8 cellular contexts compared by ENCODE assay signal in the genomic region with DNA sequence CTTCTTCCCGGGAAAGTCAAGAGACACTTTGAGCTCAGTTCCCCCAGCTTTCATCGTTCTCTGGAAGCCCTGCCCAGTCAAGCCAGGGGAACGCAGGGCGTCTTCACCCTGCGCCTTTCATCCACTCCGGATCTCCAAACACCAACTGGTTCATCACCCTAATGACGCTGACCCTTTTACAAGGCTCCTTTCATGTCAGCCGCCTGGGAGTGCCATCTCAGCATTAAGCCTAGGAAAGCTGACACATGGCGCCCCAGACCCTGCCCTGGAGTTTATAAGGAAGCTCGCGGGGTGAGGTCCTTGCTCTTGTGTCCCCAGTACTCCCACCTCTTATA. TPM values are rescaled to one million over a fixed set of nuclear protein-coding genes. Genes with fewer than 3 reads are reported as not detected.
A peak's percentile ranks its signal among the peaks of the same experiment; 100 is the strongest.
DNase-seq lines count a peak whose midpoint lies in the region; ATAC-seq and TF ChIP-seq lines count a peak whose summit lies in the region.

No MANE protein-coding gene starts in this region.

- POLR2A ChIA-PET in activated CD4-positive, alpha-beta memory T cell treated with anti-CD3 and anti-CD28 coated beads for 36 hours (lab: Charles Lee): interaction anchor here (0.6 to 3.5 kb wide), 16 partner anchors 9 to 329 kb away, joined by 3 to 33 read pairs (median 4); a partner anchor contains a TSS

- H3K79me2 ChIP-seq in ACC112 (ENCODE audit: control insufficient read depth, insufficient read depth, low read length, unreplicated experiment) (peaks cover 59% of the 10 kb centered on the region), hepatocyte (peaks cover 75% of the 10 kb centered on the region)

- no peaks in the 10 kb centered on the region for H3K9me3 ChIP-seq in hepatocyte (ENCODE audit: low read depth)

- WGBS in hepatocyte (ENCODE audit: low lambda C conversion rate, missing lambda C conversion rate): 6% methylated on average over 11 of the region's 11 CpGs

- peak overlapping the region; percentile 92 for H3K27ac Mint-ChIP-seq in activated CD4-positive, alpha-beta memory T cell treated with anti-CD3 and anti-CD28 coated beads for 36 hours
- H3K27ac Mint-ChIP-seq in stimulated activated memory B cell treated with anti-CD40 and anti-IgM and Interleukin-4, amounts not matched to agents 10 μg/mL and 1 μg/mL and 100 μg/mL, for 72 hours: peak overlapping the region; percentile 98

- peak overlapping the region; percentile 80 for H3K4me2 ChIP-seq in hepatocyte

- peaks cover 21% of the 10 kb centered on the region for H4K20me1 ChIP-seq in hepatocyte (ENCODE audit: insufficient read depth, poor library complexity, severe bottlenecking)

- peaks cover 20% of the 10 kb centered on the region for H3K36me3 Mint-ChIP-seq in activated CD4-positive, alpha-beta memory T cell treated with anti-CD3 and anti-CD28 coated beads for 36 hours
- H3K36me3 Mint-ChIP-seq in stimulated activated memory B cell treated with anti-CD40 and anti-IgM and Interleukin-4, amounts not matched to agents 10 μg/mL and 1 μg/mL and 100 μg/mL, for 72 hours: peaks cover 14% of the 10 kb centered on the region

- DNase-seq in GM20000 (ENCODE audit: low spot score) (peak; percentile 57), hepatocyte (ENCODE audit: low spot score) (no peak), H4 (ENCODE audit: low spot score) (no peak), DMS153 (lab: John Stamatoyannopoulos, UW) (no peak)
- peak; percentile 58 for DNase-seq in activated CD4-positive, alpha-beta memory T cell treated with anti-CD3 and anti-CD28 coated beads for 36 hours

- H3K27me3 Mint-ChIP-seq in activated CD4-positive, alpha-beta memory T cell treated with anti-CD3 and anti-CD28 coated beads for 36 hours: no peaks in the 10 kb centered on the region
- H3K27me3 Mint-ChIP-seq in stimulated activated memory B cell treated with anti-CD40 and anti-IgM and Interleukin-4, amounts not matched to agents 10 μg/mL and 1 μg/mL and 100 μg/mL, for 72 hours: no peaks in the 10 kb centered on the region

- H2AFZ ChIP-seq in ACC112 (ENCODE audit: low read length, unreplicated experiment): peak overlapping the region; percentile 91
- H2AFZ ChIP-seq in hepatocyte: peak overlapping the region; percentile 74

- H3K4me3 Mint-ChIP-seq in activated CD4-positive, alpha-beta memory T cell treated with anti-CD3 and anti-CD28 coated beads for 36 hours: peak overlapping the region; percentile 96
- peak overlapping the region; percentile 98 for H3K4me3 Mint-ChIP-seq in stimulated activated memory B cell treated with anti-CD40 and anti-IgM and Interleukin-4, amounts not matched to agents 10 μg/mL and 1 μg/mL and 100 μg/mL, for 72 hours

- H3K4me1 ChIP-seq in ACC112 (ENCODE audit: control insufficient read depth, insufficient read depth, low read length, unreplicated experiment) (peaks cover 12% of the 10 kb centered on the region), hepatocyte (ENCODE audit: insufficient read depth) (peaks cover 22% of the 10 kb centered on the region)

- CTCF ChIA-PET in activated CD4-positive, alpha-beta memory T cell treated with anti-CD3 and anti-CD28 coated beads for 36 hours (lab: Charles Lee): interaction anchor here (0.9 to 13.7 kb wide), 9 partner anchors 8 to 591 kb away, joined by 3 to 211 read pairs (median 6); a partner anchor contains a TSS

- H3K9me2 ChIP-seq in hepatocyte (replicated peaks; ENCODE audit: insufficient read depth): no peaks in the 10 kb centered on the region

- H3K36me3 ChIP-seq in ACC112 (ENCODE audit: insufficient read depth, low read length): no peaks in the 10 kb centered on the region; the same call in 1 of the 2 replicates
- no peaks in the 10 kb centered on the region for H3K36me3 ChIP-seq in hepatocyte (replicated peaks; ENCODE audit: insufficient read depth, low read depth)

- H3K4me3 ChIP-seq in ACC112 (ENCODE audit: low read depth, low read length) (peak overlapping the region; percentile 96), hepatocyte (peak overlapping the region; percentile 84)

- H3K4me1 Mint-ChIP-seq in activated CD4-positive, alpha-beta memory T cell treated with anti-CD3 and anti-CD28 coated beads for 36 hours (ENCODE audit: low read depth): peaks cover 51% of the 10 kb centered on the region
- H3K4me1 Mint-ChIP-seq in stimulated activated memory B cell treated with anti-CD40 and anti-IgM and Interleukin-4, amounts not matched to agents 10 μg/mL and 1 μg/mL and 100 μg/mL, for 72 hours: peaks cover 77% of the 10 kb centered on the region

- TF ChIP-seq CTCF in GM20000 (IDR thresholded peaks at IDR 0.05; ENCODE audit: extremely low read depth, missing control alignments): no peak
- TF ChIP-seq CTCF in hepatocyte (IDR thresholded peaks at IDR 0.05; ENCODE audit: poor library complexity): no peak

- intact Hi-C loops in activated CD4-positive, alpha-beta memory T cell treated with anti-CD3 and anti-CD28 coated beads for 36 hours (cut with micrococcal nuclease): loop anchor here (2.0 to 10.0 kb wide), 4 partner anchors 51 to 167 kb away; a partner anchor contains a TSS

- ATAC-seq in stimulated activated memory B cell treated with anti-CD40 and anti-IgM and Interleukin-4, amounts not matched to agents 10 μg/mL and 1 μg/mL and 100 μg/mL, for 72 hours: peak; percentile 26
- no peak for ATAC-seq in GM18519 (IDR thresholded peaks at IDR 0.05; ENCODE audit: low FRiP score, unreplicated experiment)

- H3K27me3 ChIP-seq in ACC112 (ENCODE audit: insufficient read depth, low read length) (no peaks in the 10 kb centered on the region), hepatocyte (no peaks in the 10 kb centered on the region)

- H3K9me3 Mint-ChIP-seq in activated CD4-positive, alpha-beta memory T cell treated with anti-CD3 and anti-CD28 coated beads for 36 hours: no peaks in the 10 kb centered on the region
- H3K9me3 Mint-ChIP-seq in stimulated activated memory B cell treated with anti-CD40 and anti-IgM and Interleukin-4, amounts not matched to agents 10 μg/mL and 1 μg/mL and 100 μg/mL, for 72 hours: no peaks in the 10 kb centered on the region

- H3K27ac ChIP-seq in ACC112 (ENCODE audit: low read depth, low read length) (peak overlapping the region; percentile 77), hepatocyte (peak overlapping the region; percentile 97)

RNA-seq across cellular contexts. Expression of a gene that starts 0.6 kb away (rescaled TPM):
- 10 to 100 TPM; 79.7 to 80.9 TPM for total RNA-seq in activated CD4-positive, alpha-beta memory T cell treated with anti-CD3 and anti-CD28 coated beads for 36 hours
- 73.6 and 86.3 TPM in 2 replicates for total RNA-seq in hepatocyte
- 50.1 and 61.7 TPM in 2 replicates for polyA plus RNA-seq in hepatocyte
- 86.7 and 109 TPM in 2 replicates for total RNA-seq in H4 (2014; rRNA removed; shearing (Covaris generic))

RNA-seq across cellular contexts. Expression of a gene that starts 2.1 kb away (rescaled TPM):
- total RNA-seq in activated CD4-positive, alpha-beta memory T cell treated with anti-CD3 and anti-CD28 coated beads for 36 hours: 10 to 100 TPM; 15.6 to 16.1 TPM
- 37.5 and 40.8 TPM in 2 replicates for total RNA-seq in hepatocyte
- 55.0 and 57.2 TPM in 2 replicates for polyA plus RNA-seq in hepatocyte
- total RNA-seq in H4 (2014; rRNA removed; shearing (Covaris generic)): 23.9 and 36.9 TPM in 2 replicates

RNA-seq across cellular contexts. Expression of a gene that starts 32.6 kb away (rescaled TPM):
- total RNA-seq in activated CD4-positive, alpha-beta memory T cell treated with anti-CD3 and anti-CD28 coated beads for 36 hours: under 1 TPM; 0.15 to 0.26 TPM
- total RNA-seq in hepatocyte: 1.1 and 1.9 TPM in 2 replicates
- polyA plus RNA-seq in hepatocyte: 0.46 and 1.2 TPM in 2 replicates
- 0.19 and 0.62 TPM in 2 replicates for total RNA-seq in H4 (2014; rRNA removed; shearing (Covaris generic))

RNA-seq across cellular contexts. Expression of a gene that starts 51.2 kb away (rescaled TPM):
- total RNA-seq in activated CD4-positive, alpha-beta memory T cell treated with anti-CD3 and anti-CD28 coated beads for 36 hours: 10 to 100 TPM; 66.6 to 68.0 TPM
- 59.8 and 61.4 TPM in 2 replicates for total RNA-seq in hepatocyte
- polyA plus RNA-seq in hepatocyte: 77.7 and 97.0 TPM in 2 replicates
- total RNA-seq in H4 (2014; rRNA removed; shearing (Covaris generic)): 47.5 and 64.8 TPM in 2 replicates

Comparison
In these comparisons a context has a peak if more than half of its experiments do, and no peak if none do; other contexts are left out.
1. DNase-seq: peak in GM20000 (single experiment) and activated CD4-positive, alpha-beta memory T cell treated with anti-CD3 and anti-CD28 coated beads for 36 hours (single experiment); none in hepatocyte (single experiment), H4 (single experiment) and DMS153 (single experiment).